9 cellular contexts compared by ENCODE assay signal in the genomic region with DNA sequence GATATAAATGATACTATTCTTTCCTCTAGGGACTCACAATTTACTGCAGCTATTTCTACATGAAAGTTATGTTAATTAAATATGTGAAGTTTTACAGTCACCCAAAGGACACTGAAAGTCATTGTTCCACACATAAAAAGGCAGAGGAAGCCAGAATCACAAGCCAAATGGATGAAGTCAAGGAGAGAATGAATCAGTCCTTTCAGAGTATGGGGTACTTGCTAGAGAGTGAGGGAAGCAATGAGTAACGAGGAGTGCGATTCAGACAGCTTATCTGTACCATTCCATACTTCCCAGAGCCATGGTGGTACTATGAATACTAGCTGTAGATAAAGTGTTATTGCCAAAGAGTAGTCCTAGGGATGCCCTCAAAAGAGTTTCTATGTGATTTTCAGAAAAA. TPM values are rescaled to one million over a fixed set of nuclear protein-coding genes. Genes with fewer than 3 reads are reported as not detected.
A peak's percentile ranks its signal among the peaks of the same experiment; 100 is the strongest.
DNase-seq lines count a peak whose midpoint lies in the region; TF ChIP-seq lines count a peak whose summit lies in the region.
"Had no signal": no experiment of that assay in that cellular context is flagged by ENCODE, and none has a peak within 500 bp of the region (broad histone marks: within the 10 kb centered on the region; RNA-seq: fewer than 3 reads in every experiment).

No MANE protein-coding gene starts in this region.

- no peaks in the 10 kb centered on the region for H3K9me3 ChIP-seq in hepatocyte (ENCODE audit: low read depth)
- H3K9me3 ChIP-seq: Peyer's patch had no signal

- no peak for TF ChIP-seq CTCF in astrocyte of the spinal cord (IDR thresholded peaks at IDR 0.05; ENCODE audit: low read depth, low read length)
- TF ChIP-seq CTCF in hepatocyte (IDR thresholded peaks at IDR 0.05; ENCODE audit: poor library complexity): no peak

- no peaks in the 10 kb centered on the region for H3K36me3 ChIP-seq in hepatocyte (replicated peaks; ENCODE audit: insufficient read depth, low read depth)
- H3K36me3 ChIP-seq: Peyer's patch had no signal

- H3K4me3 ChIP-seq in astrocyte of the spinal cord (ENCODE audit: low read depth, low read length) (no peak overlapping the region), hepatocyte (no peak overlapping the region)
- H3K4me3 ChIP-seq: Peyer's patch had no signal

- no peaks in the 10 kb centered on the region for H3K9me2 ChIP-seq in hepatocyte (replicated peaks; ENCODE audit: insufficient read depth)

- H2AFZ ChIP-seq in hepatocyte: no peak overlapping the region

- H3K4me2 ChIP-seq in hepatocyte: no peak overlapping the region

- DNase-seq in HS-27A (ENCODE audit: low read depth) (peak; percentile 42), astrocyte of the spinal cord (ENCODE audit: low read depth, low spot score) (peak; percentile 54), hepatocyte (ENCODE audit: low spot score) (no peak), stromal cell of bone marrow (ENCODE audit: low read depth) (peak; percentile 48), GDM1 (lab: John Stamatoyannopoulos, UW) (no peak), posterior cingulate gyrus (no peak)
- DNase-seq in stimulated activated naive CD4-positive, alpha-beta T cell treated with Interleukin-2 at 50 U/mL for 16 hours (lab: John Stamatoyannopoulos, UW): no peak
- DNase-seq: CD8-positive, alpha-beta T cell; Peyer's patch had no signal

- H3K79me2 ChIP-seq in hepatocyte: no peaks in the 10 kb centered on the region

- no peaks in the 10 kb centered on the region for H4K20me1 ChIP-seq in hepatocyte (ENCODE audit: insufficient read depth, poor library complexity, severe bottlenecking)

- no peaks in the 10 kb centered on the region for H3K27me3 ChIP-seq in hepatocyte
- H3K27me3 ChIP-seq: Peyer's patch had no signal

- peaks cover 36% of the 10 kb centered on the region for H3K4me1 ChIP-seq in hepatocyte (ENCODE audit: insufficient read depth)
- H3K4me1 ChIP-seq: Peyer's patch had no signal

- H3K27ac ChIP-seq in hepatocyte: peak overlapping the region; percentile 78
- H3K27ac ChIP-seq: Peyer's patch had no signal

- intact Hi-C loops in posterior cingulate gyrus (cut with DNase I): no loop called here

- WGBS in hepatocyte (ENCODE audit: low lambda C conversion rate, missing lambda C conversion rate): 94% methylated on average over 2 of the region's 2 CpGs

- in situ Hi-C loops in astrocyte of the spinal cord (cut with HindIII; ENCODE audit: low sequenced_read_pairs): loop anchor here (25.0 kb wide), 1 partner anchor 168 kb away; no protein-coding TSS in a partner anchor

RNA-seq across cellular contexts. Expression of gene ST3GAL6, which starts 16.8 kb away (rescaled TPM):
- total RNA-seq in hepatocyte: 15.0 and 16.1 TPM in 2 replicates
- 9.6 and 13.1 TPM in 2 replicates for polyA plus RNA-seq in hepatocyte
- total RNA-seq: CD8-positive, alpha-beta T cell had no signal

Comparison
In these comparisons a context has a peak if more than half of its experiments do, and no peak if none do; other contexts are left out.
1. DNase-seq: peak in HS-27A (single experiment), astrocyte of the spinal cord (single experiment) and stromal cell of bone marrow (single experiment); none in hepatocyte (single experiment), GDM1 (single experiment), posterior cingulate gyrus (0 of 10) and stimulated activated naive CD4-positive, alpha-beta T cell treated with Interleukin-2 at 50 U/mL for 16 hours (single experiment).